1 cellular context compared by ENCODE assay signal in the genomic region with DNA sequence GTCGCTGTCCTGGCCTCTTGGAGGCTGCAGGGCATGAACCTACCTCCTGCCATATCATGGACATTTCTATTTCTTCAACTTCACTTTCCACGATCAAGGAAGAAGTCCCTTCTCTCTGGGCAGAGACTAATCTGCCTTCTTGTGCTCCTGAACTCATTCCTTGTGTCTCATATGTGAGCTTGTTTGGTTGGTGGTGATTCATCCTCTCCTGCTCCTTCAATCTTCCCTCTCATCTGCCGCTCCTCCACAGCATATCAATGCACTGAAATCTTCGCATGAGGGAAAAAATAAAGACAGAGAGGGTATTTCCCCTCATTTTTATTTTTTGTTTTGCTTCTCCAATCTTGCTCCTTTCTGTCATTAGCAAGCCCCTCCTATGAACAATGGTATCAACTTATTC.
TF ChIP-seq lines count a peak whose summit lies in the region.

No MANE protein-coding gene starts in this region.

TF ChIP-seq in GM23338, 12 proteins besides CTCF, POLR2A, EP300 and RAD21 (continued from another document):
- TF ChIP-seq, protein P1, sequence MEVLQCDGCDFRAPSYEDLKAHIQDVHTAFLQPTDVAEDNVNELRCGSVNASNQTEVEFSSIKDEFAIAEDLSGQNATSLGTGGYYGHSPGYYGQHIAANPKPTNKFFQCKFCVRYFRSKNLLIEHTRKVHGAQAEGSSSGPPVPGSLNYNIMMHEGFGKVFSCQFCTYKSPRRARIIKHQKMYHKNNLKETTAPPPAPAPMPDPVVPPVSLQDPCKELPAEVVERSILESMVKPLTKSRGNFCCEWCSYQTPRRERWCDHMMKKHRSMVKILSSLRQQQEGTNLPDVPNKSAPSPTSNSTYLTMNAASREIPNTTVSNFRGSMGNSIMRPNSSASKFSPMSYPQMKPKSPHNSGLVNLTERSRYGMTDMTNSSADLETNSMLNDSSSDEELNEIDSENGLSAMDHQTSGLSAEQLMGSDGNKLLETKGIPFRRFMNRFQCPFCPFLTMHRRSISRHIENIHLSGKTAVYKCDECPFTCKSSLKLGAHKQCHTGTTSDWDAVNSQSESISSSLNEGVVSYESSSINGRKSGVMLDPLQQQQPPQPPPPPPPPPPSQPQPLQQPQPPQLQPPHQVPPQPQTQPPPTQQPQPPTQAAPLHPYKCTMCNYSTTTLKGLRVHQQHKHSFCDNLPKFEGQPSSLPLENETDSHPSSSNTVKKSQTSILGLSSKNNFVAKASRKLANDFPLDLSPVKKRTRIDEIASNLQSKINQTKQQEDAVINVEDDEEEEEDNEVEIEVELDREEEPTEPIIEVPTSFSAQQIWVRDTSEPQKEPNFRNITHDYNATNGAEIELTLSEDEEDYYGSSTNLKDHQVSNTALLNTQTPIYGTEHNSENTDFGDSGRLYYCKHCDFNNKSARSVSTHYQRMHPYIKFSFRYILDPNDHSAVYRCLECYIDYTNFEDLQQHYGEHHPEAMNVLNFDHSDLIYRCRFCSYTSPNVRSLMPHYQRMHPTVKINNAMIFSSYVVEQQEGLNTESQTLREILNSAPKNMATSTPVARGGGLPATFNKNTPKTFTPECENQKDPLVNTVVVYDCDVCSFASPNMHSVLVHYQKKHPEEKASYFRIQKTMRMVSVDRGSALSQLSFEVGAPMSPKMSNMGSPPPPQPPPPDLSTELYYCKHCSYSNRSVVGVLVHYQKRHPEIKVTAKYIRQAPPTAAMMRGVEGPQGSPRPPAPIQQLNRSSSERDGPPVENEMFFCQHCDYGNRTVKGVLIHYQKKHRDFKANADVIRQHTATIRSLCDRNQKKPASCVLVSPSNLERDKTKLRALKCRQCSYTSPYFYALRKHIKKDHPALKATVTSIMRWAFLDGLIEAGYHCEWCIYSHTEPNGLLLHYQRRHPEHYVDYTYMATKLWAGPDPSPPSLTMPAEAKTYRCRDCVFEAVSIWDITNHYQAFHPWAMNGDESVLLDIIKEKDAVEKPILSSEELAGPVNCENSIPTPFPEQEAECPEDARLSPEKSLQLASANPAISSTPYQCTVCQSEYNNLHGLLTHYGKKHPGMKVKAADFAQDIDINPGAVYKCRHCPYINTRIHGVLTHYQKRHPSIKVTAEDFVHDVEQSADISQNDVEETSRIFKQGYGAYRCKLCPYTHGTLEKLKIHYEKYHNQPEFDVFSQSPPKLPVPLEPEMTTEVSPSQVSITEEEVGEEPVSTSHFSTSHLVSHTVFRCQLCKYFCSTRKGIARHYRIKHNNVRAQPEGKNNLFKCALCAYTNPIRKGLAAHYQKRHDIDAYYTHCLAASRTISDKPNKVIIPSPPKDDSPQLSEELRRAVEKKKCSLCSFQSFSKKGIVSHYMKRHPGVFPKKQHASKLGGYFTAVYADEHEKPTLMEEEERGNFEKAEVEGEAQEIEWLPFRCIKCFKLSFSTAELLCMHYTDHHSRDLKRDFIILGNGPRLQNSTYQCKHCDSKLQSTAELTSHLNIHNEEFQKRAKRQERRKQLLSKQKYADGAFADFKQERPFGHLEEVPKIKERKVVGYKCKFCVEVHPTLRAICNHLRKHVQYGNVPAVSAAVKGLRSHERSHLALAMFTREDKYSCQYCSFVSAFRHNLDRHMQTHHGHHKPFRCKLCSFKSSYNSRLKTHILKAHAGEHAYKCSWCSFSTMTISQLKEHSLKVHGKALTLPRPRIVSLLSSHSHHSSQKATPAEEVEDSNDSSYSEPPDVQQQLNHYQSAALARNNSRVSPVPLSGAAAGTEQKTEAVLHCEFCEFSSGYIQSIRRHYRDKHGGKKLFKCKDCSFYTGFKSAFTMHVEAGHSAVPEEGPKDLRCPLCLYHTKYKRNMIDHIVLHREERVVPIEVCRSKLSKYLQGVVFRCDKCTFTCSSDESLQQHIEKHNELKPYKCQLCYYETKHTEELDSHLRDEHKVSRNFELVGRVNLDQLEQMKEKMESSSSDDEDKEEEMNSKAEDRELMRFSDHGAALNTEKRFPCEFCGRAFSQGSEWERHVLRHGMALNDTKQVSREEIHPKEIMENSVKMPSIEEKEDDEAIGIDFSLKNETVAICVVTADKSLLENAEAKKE (CRISPR knock-in tag; IDR thresholded peaks at IDR 0.05) = no peak
- TF ChIP-seq NANOG (IDR thresholded peaks at IDR 0.05; ENCODE audit: borderline replicate concordance) (no peak), EZH2phosphoT487 (IDR thresholded peaks at IDR 0.05; ENCODE audit: unreplicated experiment) (no peak)
